ENCODE assay signal across 9 cellular contexts in the genomic region with DNA sequence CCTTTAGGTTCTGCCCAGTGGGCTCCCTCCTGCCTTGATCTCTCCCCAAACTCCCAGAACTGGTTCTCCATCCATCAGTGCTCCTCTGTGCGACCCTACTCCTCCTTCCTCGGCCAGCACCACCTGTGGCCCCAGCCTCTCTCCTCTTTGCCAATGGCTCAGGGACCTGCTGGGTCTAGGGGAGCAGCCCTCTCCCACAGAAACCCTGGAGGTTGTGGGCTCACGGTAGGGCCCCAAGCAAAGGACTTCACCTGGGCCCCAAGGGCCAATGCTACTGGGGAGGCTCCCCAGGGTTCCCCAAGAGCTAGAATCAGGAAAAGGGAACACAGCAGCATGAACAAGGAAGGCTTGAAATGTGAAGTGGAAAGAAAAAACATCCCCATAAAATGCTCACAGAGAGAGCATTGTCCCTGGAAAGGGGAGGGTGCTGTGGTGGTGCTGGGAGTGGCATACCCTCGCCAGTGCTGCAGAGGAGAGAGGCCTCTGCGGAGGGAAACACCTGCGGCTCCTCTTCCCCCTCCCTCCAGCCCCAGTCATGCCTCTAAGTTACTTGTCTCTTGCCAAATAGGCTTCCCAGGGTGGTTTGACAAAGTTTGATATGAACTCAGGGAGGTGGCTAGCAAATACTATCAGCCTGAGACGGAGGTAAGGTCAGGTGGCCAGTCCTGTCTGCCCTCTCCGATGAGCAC. TPM values are rescaled to one million over a fixed set of nuclear protein-coding genes. Genes with fewer than 3 reads are reported as not detected.
DNase-seq lines count a peak whose midpoint lies in the region; ATAC-seq and TF ChIP-seq lines count a peak whose summit lies in the region.
"Had no signal": no experiment of that assay in that cellular context is flagged by ENCODE, and none has a peak within 500 bp of the region (broad histone marks: within the 10 kb centered on the region; RNA-seq: fewer than 3 reads in every experiment).

No MANE protein-coding gene starts in this region.

- TF ChIP-seq CTCF in WTC11 (IDR thresholded peaks at IDR 0.05): no peak

- H3K27ac Mint-ChIP-seq in IgD-negative memory B cell (peak overlapping the region; percentile 70 to 92 (median 78)), WTC11 (peak overlapping the region; percentile 37; the same call in 1 of the 2 replicates)
- peak overlapping the region; percentile 54 for H3K27ac Mint-ChIP-seq in stimulated activated memory B cell treated with anti-CD40 and anti-IgM and Interleukin-4, amounts not matched to agents 10 μg/mL and 1 μg/mL and 100 μg/mL, for 72 hours

- CTCF ChIA-PET in WTC11 (lab: Charles Lee): interaction anchor here (1.0 to 7.6 kb wide), 6 partner anchors 30 to 405 kb away, joined by 3 to 94 read pairs (median 6); no protein-coding TSS in a partner anchor

- DNase-seq in WTC11 (ENCODE audit: low spot score): no peak
- DNase-seq in head of caudate nucleus: peak in 33 of 42 donors; percentile 26 to 82 (median 58)
- no peak for DNase-seq in central memory CD4-positive, alpha-beta T cell
- no peak for DNase-seq in NCI-H2081 (lab: John Stamatoyannopoulos, UW)
- no peak for DNase-seq in kidney glomerular epithelial cell (lab: John Stamatoyannopoulos, UW)
- no peak for DNase-seq in NCI-H1436 (lab: John Stamatoyannopoulos, UW)
- DNase-seq: MG63 had no signal

- H3K27me3 Mint-ChIP-seq in IgD-negative memory B cell (no peaks in the 10 kb centered on the region), WTC11 (ENCODE audit: low read depth) (no peaks in the 10 kb centered on the region)
- H3K27me3 Mint-ChIP-seq in stimulated activated memory B cell treated with anti-CD40 and anti-IgM and Interleukin-4, amounts not matched to agents 10 μg/mL and 1 μg/mL and 100 μg/mL, for 72 hours: no peaks in the 10 kb centered on the region

- H3K9me3 Mint-ChIP-seq in IgD-negative memory B cell (no peaks in the 10 kb centered on the region), WTC11 (no peaks in the 10 kb centered on the region)
- no peaks in the 10 kb centered on the region for H3K9me3 Mint-ChIP-seq in stimulated activated memory B cell treated with anti-CD40 and anti-IgM and Interleukin-4, amounts not matched to agents 10 μg/mL and 1 μg/mL and 100 μg/mL, for 72 hours

- H3K36me3 Mint-ChIP-seq in IgD-negative memory B cell (peaks cover 6% of the 10 kb centered on the region), WTC11 (peaks cover 21% of the 10 kb centered on the region)
- H3K36me3 Mint-ChIP-seq in stimulated activated memory B cell treated with anti-CD40 and anti-IgM and Interleukin-4, amounts not matched to agents 10 μg/mL and 1 μg/mL and 100 μg/mL, for 72 hours: peaks cover 11% of the 10 kb centered on the region

- intact Hi-C loops in head of caudate nucleus (cut with DNase I): loop anchor here (5.0 kb wide), 1 partner anchor 43 kb away; a partner anchor contains a TSS

- H3K4me3 Mint-ChIP-seq in IgD-negative memory B cell (peak overlapping the region; percentile 93 to 99 (median 96)), WTC11 (peak overlapping the region; percentile 77; the same call in 1 of the 2 replicates)
- peak overlapping the region; percentile 32 for H3K4me3 Mint-ChIP-seq in stimulated activated memory B cell treated with anti-CD40 and anti-IgM and Interleukin-4, amounts not matched to agents 10 μg/mL and 1 μg/mL and 100 μg/mL, for 72 hours

- ATAC-seq in WTC11: no peak
- no peak for ATAC-seq in stimulated activated memory B cell treated with anti-CD40 and anti-IgM and Interleukin-4, amounts not matched to agents 10 μg/mL and 1 μg/mL and 100 μg/mL, for 72 hours

- POLR2A ChIA-PET in WTC11 (lab: Charles Lee): no interaction called here

- peaks cover 24 to 43% (median 40%) of the 10 kb centered on the region in 3 donors for H3K4me1 Mint-ChIP-seq in IgD-negative memory B cell
- H3K4me1 Mint-ChIP-seq in WTC11: peaks cover 57% of the 10 kb centered on the region
- peaks cover 59% of the 10 kb centered on the region for H3K4me1 Mint-ChIP-seq in stimulated activated memory B cell treated with anti-CD40 and anti-IgM and Interleukin-4, amounts not matched to agents 10 μg/mL and 1 μg/mL and 100 μg/mL, for 72 hours

TF ChIP-seq in WTC11, 78 proteins besides CTCF, POLR2A, EP300 and RAD21:
- TF ChIP-seq CBFB (CRISPR knock-in tag; IDR thresholded peaks at IDR 0.05; ENCODE audit: low read depth) (no peak), ZNF423 (CRISPR knock-in tag; IDR thresholded peaks at IDR 0.05) (no peak), OVOL2 (CRISPR knock-in tag; IDR thresholded peaks at IDR 0.05; ENCODE audit: borderline replicate concordance) (no peak)
- TF ChIP-seq, protein P1, sequence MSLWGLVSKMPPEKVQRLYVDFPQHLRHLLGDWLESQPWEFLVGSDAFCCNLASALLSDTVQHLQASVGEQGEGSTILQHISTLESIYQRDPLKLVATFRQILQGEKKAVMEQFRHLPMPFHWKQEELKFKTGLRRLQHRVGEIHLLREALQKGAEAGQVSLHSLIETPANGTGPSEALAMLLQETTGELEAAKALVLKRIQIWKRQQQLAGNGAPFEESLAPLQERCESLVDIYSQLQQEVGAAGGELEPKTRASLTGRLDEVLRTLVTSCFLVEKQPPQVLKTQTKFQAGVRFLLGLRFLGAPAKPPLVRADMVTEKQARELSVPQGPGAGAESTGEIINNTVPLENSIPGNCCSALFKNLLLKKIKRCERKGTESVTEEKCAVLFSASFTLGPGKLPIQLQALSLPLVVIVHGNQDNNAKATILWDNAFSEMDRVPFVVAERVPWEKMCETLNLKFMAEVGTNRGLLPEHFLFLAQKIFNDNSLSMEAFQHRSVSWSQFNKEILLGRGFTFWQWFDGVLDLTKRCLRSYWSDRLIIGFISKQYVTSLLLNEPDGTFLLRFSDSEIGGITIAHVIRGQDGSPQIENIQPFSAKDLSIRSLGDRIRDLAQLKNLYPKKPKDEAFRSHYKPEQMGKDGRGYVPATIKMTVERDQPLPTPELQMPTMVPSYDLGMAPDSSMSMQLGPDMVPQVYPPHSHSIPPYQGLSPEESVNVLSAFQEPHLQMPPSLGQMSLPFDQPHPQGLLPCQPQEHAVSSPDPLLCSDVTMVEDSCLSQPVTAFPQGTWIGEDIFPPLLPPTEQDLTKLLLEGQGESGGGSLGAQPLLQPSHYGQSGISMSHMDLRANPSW (CRISPR knock-in tag; conservative IDR thresholded peaks at IDR 0.05; ENCODE audit: low read depth): no peak

RNA-seq across cellular contexts. Expression of a gene that starts 2.5 kb away (rescaled TPM):
- 32.1 TPM for polyA plus RNA-seq in IgD-negative memory B cell
- total RNA-seq in WTC11 (2021): 61.1 to 91.7 TPM (median 69.3 TPM) in 3 replicates

RNA-seq across cellular contexts. Expression of a gene that starts 9.3 kb away (rescaled TPM):
- polyA plus RNA-seq in IgD-negative memory B cell: not detected
- total RNA-seq in WTC11 (2021): 47.0 to 52.9 TPM (median 49.0 TPM) in 3 replicates

RNA-seq across cellular contexts. Expression of a gene that starts 44.4 kb away (rescaled TPM):
- polyA plus RNA-seq in IgD-negative memory B cell: 68.9 TPM
- total RNA-seq in WTC11 (2021): 81.5 to 90.3 TPM (median 86.0 TPM) in 3 replicates

Comparison
In these comparisons a context has a peak if more than half of its experiments do, and no peak if none do; other contexts are left out.
1. H3K4me3 Mint-ChIP-seq: peak in every context shown above with its lines; median percentile 96 in IgD-negative memory B cell; 77 in WTC11; 32 in stimulated activated memory B cell treated with anti-CD40 and anti-IgM and Interleukin-4, amounts not matched to agents 10 μg/mL and 1 μg/mL and 100 μg/mL, for 72 hours.
2. DNase-seq: peak in head of caudate nucleus (33 of 42); none in WTC11 (single experiment), central memory CD4-positive, alpha-beta T cell (single experiment), NCI-H2081 (0 of 2), kidney glomerular epithelial cell (single experiment) and NCI-H1436 (single experiment).
3. Peak in every context shown above with its lines, with median percentiles within 50 percentile points of each other: H3K27ac Mint-ChIP-seq.